In the genomic region with DNA sequence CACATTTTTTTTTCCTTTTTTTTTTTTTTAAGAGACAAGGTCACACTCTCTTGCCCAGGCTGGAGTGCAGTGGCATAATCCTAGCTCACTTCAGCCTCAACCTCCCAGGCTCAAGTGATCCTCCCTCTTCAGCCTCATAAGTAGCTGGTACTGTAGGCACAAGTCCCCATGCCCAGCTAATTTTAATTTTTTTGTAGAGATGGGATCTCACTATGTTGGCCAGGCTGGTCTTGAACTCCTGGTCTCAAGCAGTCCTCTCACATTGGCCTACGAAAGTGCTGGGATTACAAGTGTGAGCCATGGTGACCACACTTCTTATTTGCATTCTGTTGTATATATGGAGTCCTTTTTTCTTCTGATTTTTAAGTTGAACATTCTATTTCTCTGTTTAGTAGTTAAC, we compare ENCODE assay signal across 8 cellular contexts. TPM values are rescaled to one million over a fixed set of nuclear protein-coding genes. Genes with fewer than 3 reads are reported as not detected.
"Had no signal": no experiment of that assay in that cellular context is flagged by ENCODE, and none has a peak within 500 bp of the region (broad histone marks: within the 10 kb centered on the region; RNA-seq: fewer than 3 reads in every experiment).

No MANE protein-coding gene starts in this region.

- H3K4me1 Mint-ChIP-seq: neural crest cell had no signal

- ATAC-seq: heart left ventricle, left lobe of liver had no signal

- H3K36me3 ChIP-seq: heart left ventricle, thyroid gland had no signal

- H3K9me3 Mint-ChIP-seq: neural crest cell had no signal

- H3K9me3 ChIP-seq: heart left ventricle, stomach, thyroid gland had no signal

- H3K27ac ChIP-seq: coronary artery, heart left ventricle, stomach, thyroid gland had no signal

- H3K27me3 ChIP-seq: heart left ventricle, stomach, thyroid gland had no signal

- H3K4me3 Mint-ChIP-seq: neural crest cell had no signal

- DNase-seq: caudate nucleus had no signal

- H3K4me1 ChIP-seq: heart left ventricle, stomach, thyroid gland had no signal

- H3K4me3 ChIP-seq: coronary artery, heart left ventricle, stomach, thyroid gland had no signal

RNA-seq across cellular contexts. Expression of a gene that starts 51.7 kb away (rescaled TPM):
- total RNA-seq: heart left ventricle, left lobe of liver, osteocyte, stomach had no signal
